ENCODE assay signal across 1 cellular context in genomic region chr19:29645491-29645867, GRCh38.
TF ChIP-seq lines count a peak whose summit lies in the region.

No MANE protein-coding gene starts in this region.

TF ChIP-seq in K562, 482 proteins besides CTCF, POLR2A, EP300 and RAD21 (continued from another document):
- TF ChIP-seq AFF1 (IDR thresholded peaks at IDR 0.05; ENCODE audit: low read depth in 1 of 2, partially characterized antibody in 2 of 2) (peak in 1 of 2 experiments; percentile 27), ZNF121 (CRISPR knock-in tag; conservative IDR thresholded peaks at IDR 0.05) (no peak)
